In genomic region chr20:33991498-33991897, GRCh38 we compare ENCODE assay signal across 10 cellular contexts. TPM values are rescaled to one million over a fixed set of nuclear protein-coding genes. Genes with fewer than 3 reads are reported as not detected.
DNase-seq lines count a peak whose midpoint lies in the region; ATAC-seq and TF ChIP-seq lines count a peak whose summit lies in the region.
"Had no signal": no experiment of that assay in that cellular context is flagged by ENCODE, and none has a peak within 500 bp of the region (broad histone marks: within the 10 kb centered on the region; RNA-seq: fewer than 3 reads in every experiment).

No MANE protein-coding gene starts in this region.

- CTCF ChIA-PET in CD8-positive, alpha-beta T cell (lab: Charles Lee): no interaction called here

- peak overlapping the region; percentile 98 for H3K4me3 Mint-ChIP-seq in CD8-positive, alpha-beta T cell
- peak overlapping the region; percentile 99 for H3K4me3 Mint-ChIP-seq in HFFc6
- peak overlapping the region; percentile 91 for H3K4me3 Mint-ChIP-seq in activated T-helper 2 cell treated with anti-CD3 and anti-CD28 coated beads, Interferon-gamma antibody, Interleukin-2, Interleukin-4, amounts not matched to agents 10 μg/mL and 5 μg/mL and 100 μg/mL, durations not matched to agents 14 hours and 24 hours and 36 hours (ENCODE audit: low read depth)

- peaks cover 13% of the 10 kb centered on the region for H3K36me3 Mint-ChIP-seq in CD8-positive, alpha-beta T cell
- peaks cover 5% of the 10 kb centered on the region for H3K36me3 Mint-ChIP-seq in HFFc6 (ENCODE audit: low read depth)
- peaks cover 19% of the 10 kb centered on the region for H3K36me3 Mint-ChIP-seq in activated T-helper 2 cell treated with anti-CD3 and anti-CD28 coated beads, Interferon-gamma antibody, Interleukin-2, Interleukin-4, amounts not matched to agents 10 μg/mL and 5 μg/mL and 100 μg/mL, durations not matched to agents 14 hours and 24 hours and 36 hours (ENCODE audit: low read depth)

- peaks cover 26% of the 10 kb centered on the region for H3K4me1 ChIP-seq in CD8-positive, alpha-beta T cell (ENCODE audit: insufficient read depth, low read length)
- H3K4me1 ChIP-seq in mucosa of rectum (ENCODE audit: control insufficient read depth in 2 of 2, insufficient read depth in 2 of 2, low read length in 2 of 2): peaks cover 20 to 34% of the 10 kb centered on the region in 2 donors

- no peaks in the 10 kb centered on the region for H3K27me3 Mint-ChIP-seq in CD8-positive, alpha-beta T cell (ENCODE audit: low read depth)
- no peaks in the 10 kb centered on the region; the same call in 1 of the 2 replicates for H3K27me3 Mint-ChIP-seq in HFFc6 (ENCODE audit: insufficient read depth)
- no peaks in the 10 kb centered on the region for H3K27me3 Mint-ChIP-seq in activated T-helper 2 cell treated with anti-CD3 and anti-CD28 coated beads, Interferon-gamma antibody, Interleukin-2, Interleukin-4, amounts not matched to agents 10 μg/mL and 5 μg/mL and 100 μg/mL, durations not matched to agents 14 hours and 24 hours and 36 hours (ENCODE audit: low read depth)

- H3K27ac Mint-ChIP-seq in CD8-positive, alpha-beta T cell: no peak overlapping the region
- no peak overlapping the region for H3K27ac Mint-ChIP-seq in HFFc6
- H3K27ac Mint-ChIP-seq in activated T-helper 2 cell treated with anti-CD3 and anti-CD28 coated beads, Interferon-gamma antibody, Interleukin-2, Interleukin-4, amounts not matched to agents 10 μg/mL and 5 μg/mL and 100 μg/mL, durations not matched to agents 14 hours and 24 hours and 36 hours: peak overlapping the region; percentile 47

- no peaks in the 10 kb centered on the region for H3K9me3 Mint-ChIP-seq in CD8-positive, alpha-beta T cell
- no peaks in the 10 kb centered on the region for H3K9me3 Mint-ChIP-seq in HFFc6
- no peaks in the 10 kb centered on the region for H3K9me3 Mint-ChIP-seq in activated T-helper 2 cell treated with anti-CD3 and anti-CD28 coated beads, Interferon-gamma antibody, Interleukin-2, Interleukin-4, amounts not matched to agents 10 μg/mL and 5 μg/mL and 100 μg/mL, durations not matched to agents 14 hours and 24 hours and 36 hours

- no peaks in the 10 kb centered on the region for H3K36me3 ChIP-seq in CD8-positive, alpha-beta T cell (ENCODE audit: insufficient read depth, low read length)
- no peaks in the 10 kb centered on the region for H3K36me3 ChIP-seq in mucosa of rectum (ENCODE audit: control insufficient read depth in 2 of 2, insufficient read depth in 2 of 2, low read length in 2 of 2)

- no peak overlapping the region for H3K4me3 ChIP-seq in CD8-positive, alpha-beta T cell (ENCODE audit: low read depth, low read length)
- peak overlapping the region; percentile 97 to 98 for H3K4me3 ChIP-seq in mucosa of rectum (ENCODE audit: low read length in 2 of 2)

- H3K27me3 ChIP-seq in CD8-positive, alpha-beta T cell (ENCODE audit: insufficient read depth, low read length): no peaks in the 10 kb centered on the region
- H3K27me3 ChIP-seq in mucosa of rectum (ENCODE audit: control insufficient read depth in 2 of 2, insufficient read depth in 2 of 2, low read length in 2 of 2): no peaks in the 10 kb centered on the region

- no peak overlapping the region for H3K27ac ChIP-seq in CD8-positive, alpha-beta T cell (ENCODE audit: low read depth, low read length)
- H3K27ac ChIP-seq in mucosa of rectum (ENCODE audit: low read depth in 2 of 2, low read length in 2 of 2): no peak overlapping the region

- ATAC-seq in CD8-positive, alpha-beta T cell: no peak
- no peak for ATAC-seq in GM19023 (IDR thresholded peaks at IDR 0.05; ENCODE audit: unreplicated experiment)
- no peak for ATAC-seq in HG02571 (IDR thresholded peaks at IDR 0.05; ENCODE audit: unreplicated experiment)

- intact Hi-C loops in CD8-positive, alpha-beta T cell (cut with DNase I, micrococcal nuclease): loop anchor here (5.0 to 10.0 kb wide), 10 partner anchors 66 to 1781 kb away; partner anchors contain the start of genes ACTL10 (in 1 of the 2), AHCY (in 1 of the 2), C20orf144 (in 1 of the 2) and MAPRE1 (in 1 of the 2)
- intact Hi-C loops in activated T-helper 2 cell treated with anti-CD3 and anti-CD28 coated beads, Interferon-gamma antibody, Interleukin-2, Interleukin-4, amounts not matched to agents 10 μg/mL and 5 μg/mL and 100 μg/mL, durations not matched to agents 14 hours and 24 hours and 36 hours (cut with micrococcal nuclease): loop anchor here (10.0 kb wide), 4 partner anchors 307 to 1783 kb away; partner anchors contain the start of genes DYNLRB1, E2F1, PHF20 and SNTA1

- H3K9ac ChIP-seq in mucosa of rectum (ENCODE audit: low read depth in 1 of 2, low read length in 2 of 2): no peak overlapping the region

- POLR2A ChIA-PET in CD8-positive, alpha-beta T cell (lab: Charles Lee): interaction anchor here (0.8 to 3.6 kb wide), 2 partner anchors 50 to 121 kb away, joined by 3 to 31 read pairs; partner anchors contain the start of gene EIF2S2

- no peaks in the 10 kb centered on the region for H3K9me3 ChIP-seq in CD8-positive, alpha-beta T cell (ENCODE audit: low read length)
- H3K9me3 ChIP-seq in mucosa of rectum (ENCODE audit: control insufficient read depth in 2 of 2, low read length in 2 of 2): no peaks in the 10 kb centered on the region

- peaks cover 44% of the 10 kb centered on the region for H3K4me1 Mint-ChIP-seq in CD8-positive, alpha-beta T cell (ENCODE audit: low read depth)
- peaks cover 38% of the 10 kb centered on the region for H3K4me1 Mint-ChIP-seq in HFFc6 (ENCODE audit: low read depth)
- peaks cover 28% of the 10 kb centered on the region for H3K4me1 Mint-ChIP-seq in activated T-helper 2 cell treated with anti-CD3 and anti-CD28 coated beads, Interferon-gamma antibody, Interleukin-2, Interleukin-4, amounts not matched to agents 10 μg/mL and 5 μg/mL and 100 μg/mL, durations not matched to agents 14 hours and 24 hours and 36 hours (ENCODE audit: low read depth)

- DNase-seq in CD8-positive, alpha-beta T cell: no peak
- DNase-seq in HFFc6: no peak
- no peak for DNase-seq in activated T-helper 2 cell treated with anti-CD3 and anti-CD28 coated beads, Interferon-gamma antibody, Interleukin-2, Interleukin-4, amounts not matched to agents 10 μg/mL and 5 μg/mL and 100 μg/mL, durations not matched to agents 14 hours and 24 hours and 36 hours (ENCODE audit: low spot score)
- DNase-seq in SW 1271 (lab: John Stamatoyannopoulos, UW): no peak
- DNase-seq: activated CD8-positive, alpha-beta memory T cell treated with anti-CD3 and anti-CD28 coated beads, Interleukin-2, amount 50 U/mL, for 4 hours; DMS79; NCI-H524 treated with DMSO at 0.1 percent for 48 hours had no signal

- TF ChIP-seq CTCF in CD8-positive, alpha-beta T cell (IDR thresholded peaks at IDR 0.05): no peak
- TF ChIP-seq CTCF in HFFc6 (IDR thresholded peaks at IDR 0.05): no peak

RNA-seq across cellular contexts. Expression of gene RALY, which starts 2.2 kb away (rescaled TPM):
- 100 to 1,000 TPM; 110 to 113 TPM for total RNA-seq in CD8-positive, alpha-beta T cell
- total RNA-seq in HFFc6 (2021; fragmentation: NEBNext Ultra II Directional; extraction: Animal tissue kit (Norgen Biotek cat#: 25700)): 100 to 1,000 TPM; 108 to 124 (median 118) TPM
- 149 and 153 TPM in 2 replicates for total RNA-seq in activated T-helper 2 cell treated with anti-CD3 and anti-CD28 coated beads, Interferon-gamma antibody, Interleukin-2, Interleukin-4, amounts not matched to agents 10 μg/mL and 5 μg/mL and 100 μg/mL, durations not matched to agents 14 hours and 24 hours and 36 hours
